In the genomic region with DNA sequence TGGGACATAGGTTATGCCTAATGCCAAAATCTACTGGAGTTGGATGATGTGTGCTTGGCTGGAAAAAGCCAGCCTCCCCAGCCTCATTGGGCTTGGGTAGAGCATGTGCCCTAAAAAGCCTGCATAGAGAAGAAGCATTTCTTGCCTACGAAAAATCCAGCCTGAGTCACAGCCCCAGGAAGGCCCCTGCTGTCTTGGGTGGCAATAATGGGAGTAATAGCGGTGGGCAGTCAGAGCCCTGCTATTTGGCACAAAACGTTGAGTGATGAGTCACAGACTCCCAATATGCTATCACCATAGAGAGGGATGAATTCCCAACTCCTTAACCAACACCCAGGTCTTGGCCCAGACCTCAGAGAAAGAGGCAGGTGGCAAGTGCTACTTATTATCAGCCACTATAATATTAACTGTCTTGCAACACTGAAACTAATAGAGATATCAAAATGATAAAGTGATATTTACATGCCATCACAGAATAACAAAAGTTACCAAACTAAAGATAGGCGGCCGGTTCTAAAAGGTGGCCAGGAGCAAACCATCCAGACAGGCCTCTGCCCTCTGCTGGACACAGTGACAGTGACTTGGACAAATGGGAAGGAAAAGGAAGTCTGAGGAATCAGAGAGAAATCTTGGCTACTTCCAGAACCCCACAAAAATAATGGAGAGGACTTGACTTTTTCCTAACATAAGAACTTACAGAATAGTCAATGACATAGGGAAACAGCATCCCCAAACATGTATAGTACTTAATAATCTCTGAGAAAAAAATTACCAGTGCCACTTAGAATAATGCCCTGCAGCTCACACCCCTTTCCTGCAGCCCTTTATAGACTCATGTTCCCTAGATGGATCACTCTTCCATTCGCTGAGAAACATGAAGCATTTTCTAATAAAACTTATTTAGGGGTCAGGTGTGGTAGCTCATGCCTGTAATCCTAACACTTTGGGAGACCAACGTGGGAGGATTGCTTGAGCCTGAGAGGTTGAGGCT, we compare ENCODE assay signal across 9 cellular contexts. TPM values are rescaled to one million over a fixed set of nuclear protein-coding genes. Genes with fewer than 3 reads are reported as not detected.
A peak's percentile ranks its signal among the peaks of the same experiment; 100 is the strongest.
DNase-seq lines count a peak whose midpoint lies in the region; ATAC-seq and TF ChIP-seq lines count a peak whose summit lies in the region.
"Had no signal": no experiment of that assay in that cellular context is flagged by ENCODE, and none has a peak within 500 bp of the region (broad histone marks: within the 10 kb centered on the region; RNA-seq: fewer than 3 reads in every experiment).

No MANE protein-coding gene starts in this region.

- TF ChIP-seq EP300 in gastroesophageal sphincter (IDR thresholded peaks at IDR 0.05), result no peak

- peak; percentile 81 for DNase-seq in RWPE2 (ENCODE audit: low spot score)
- no peak for DNase-seq in activated T-cell treated with anti-CD3 and anti-CD28 coated beads, Interleukin-2, amount 50 U/mL, for 1 hour
- no peak for DNase-seq in DMS79 (lab: John Stamatoyannopoulos, UW)
- DNase-seq: NCI-H1694 treated with DMSO at 0.1 percent for 48 hours had no signal

- peak overlapping the region; percentile 62 for H3K9ac ChIP-seq in skeletal muscle satellite cell (ENCODE audit: low read depth, low read length)

- H3K4me1 ChIP-seq in RWPE2 (ENCODE audit: insufficient read depth, poor library complexity, severe bottlenecking), result peaks cover 23% of the 10 kb centered on the region
- H3K4me1 ChIP-seq in gastroesophageal sphincter, result peaks cover 0 to 45% (median 30%) of the 10 kb centered on the region in 3 donors
- peaks cover 22% of the 10 kb centered on the region for H3K4me1 ChIP-seq in skeletal muscle satellite cell (ENCODE audit: control insufficient read depth, insufficient read depth, low read length)

- no peak for TF ChIP-seq POLR2A in gastroesophageal sphincter (IDR thresholded peaks at IDR 0.05)

- H3K4me3 ChIP-seq in GM12875 (ENCODE audit: low read depth, low read length) (no peak overlapping the region), RWPE2 (ENCODE audit: severe bottlenecking) (no peak overlapping the region), gastroesophageal sphincter (no peak overlapping the region), skeletal muscle satellite cell (ENCODE audit: low read length) (peak overlapping the region; percentile 53)

- H3K4me2 ChIP-seq in skeletal muscle satellite cell (ENCODE audit: low read length), result peak overlapping the region; percentile 63

- H3K9me3 ChIP-seq in RWPE2 (ENCODE audit: severe bottlenecking) (no peaks in the 10 kb centered on the region), gastroesophageal sphincter (no peaks in the 10 kb centered on the region), skeletal muscle satellite cell (replicated peaks; ENCODE audit: low read length) (no peaks in the 10 kb centered on the region)

- H3K27me3 ChIP-seq in RWPE2 (ENCODE audit: insufficient read depth, poor library complexity, severe bottlenecking) (no peaks in the 10 kb centered on the region), gastroesophageal sphincter (no peaks in the 10 kb centered on the region), skeletal muscle satellite cell (ENCODE audit: control insufficient read depth, insufficient read depth, low read length) (no peaks in the 10 kb centered on the region)

- ATAC-seq in RWPE2 (ENCODE audit: low read depth) (peak; percentile 95), gastroesophageal sphincter (peak; percentile 47), GM21390 (IDR thresholded peaks at IDR 0.05; ENCODE audit: unreplicated experiment) (no peak), GM18511 (IDR thresholded peaks at IDR 0.05; ENCODE audit: unreplicated experiment) (no peak)

- H3K27ac ChIP-seq in RWPE2 (ENCODE audit: poor library complexity, severe bottlenecking), result peak overlapping the region; percentile 98
- H3K27ac ChIP-seq in gastroesophageal sphincter, result peak overlapping the region in 3 of 4 donors; percentile 56 to 80 (median 75)

- WGBS in gastroesophageal sphincter (ENCODE audit: low coverage in 1 of 2), 2 donors, result 72 to 75% methylated on average over 3 of the region's 7 CpGs

- H3K36me3 ChIP-seq in RWPE2 (ENCODE audit: low read depth) (peaks cover 29% of the 10 kb centered on the region), gastroesophageal sphincter (peaks cover 0 to 74% of the 10 kb centered on the region in 2 donors), skeletal muscle satellite cell (ENCODE audit: insufficient read depth, low read length) (peaks cover 14% of the 10 kb centered on the region)

- TF ChIP-seq CTCF in GM12875 (IDR thresholded peaks at IDR 0.05; ENCODE audit: borderline replicate concordance, insufficient read depth, low read depth, low read length) (peak; percentile 18; the same call in 1 of the 2 replicates), RWPE2 (IDR thresholded peaks at IDR 0.05; ENCODE audit: poor library complexity, severe bottlenecking) (peak; percentile 79), gastroesophageal sphincter (IDR thresholded peaks at IDR 0.05) (peak in 3 of 4 experiments; percentile 33 to 53 (median 44))

RNA-seq across cellular contexts. Expression of a gene that starts 51.9 kb away (rescaled TPM):
- total RNA-seq in gastroesophageal sphincter, result not detected
- not detected in 2 replicates for total RNA-seq in skeletal muscle satellite cell (2012; rRNA removed)

Comparison
In these comparisons a context has a peak if more than half of its experiments do, and no peak if none do; other contexts are left out.
1. CTCF ChIP-seq: peak in every context shown above with its lines; median percentile 79 in RWPE2; 44 in gastroesophageal sphincter; 18 in GM12875.
2. ATAC-seq: peak in RWPE2 (single experiment) and gastroesophageal sphincter (single experiment); none in GM21390 (single experiment) and GM18511 (single experiment).